Comparison of ENCODE assay signal across 12 cellular contexts in genomic region chr6:98657764-98658163, GRCh38.
A peak's percentile ranks its signal among the peaks of the same experiment; 100 is the strongest.
DNase-seq lines count a peak whose midpoint lies in the region; ATAC-seq and TF ChIP-seq lines count a peak whose summit lies in the region.
"Had no signal": no experiment of that assay in that cellular context is flagged by ENCODE, and none has a peak within 500 bp of the region (broad histone marks: within the 10 kb centered on the region; RNA-seq: fewer than 3 reads in every experiment).

No MANE protein-coding gene starts in this region.

- H3K36me3 Mint-ChIP-seq in naive thymus-derived CD8-positive, alpha-beta T cell = no peaks in the 10 kb centered on the region
- H3K36me3 Mint-ChIP-seq: activated naive CD4-positive, alpha-beta T cell treated with anti-CD3 and anti-CD28 coated beads, Interleukin-2, amount 50 U/mL, for 24 hours had no signal

- peaks cover 0 to 1% (median 0%) of the 10 kb centered on the region in 5 donors for H3K27me3 Mint-ChIP-seq in naive thymus-derived CD8-positive, alpha-beta T cell

- no peaks in the 10 kb centered on the region for H3K9me3 ChIP-seq in GM23248 (ENCODE audit: low read depth)
- H3K9me3 ChIP-seq: HAP-1, pancreas had no signal

- POLR2A ChIA-PET in naive thymus-derived CD8-positive, alpha-beta T cell (lab: Charles Lee) = no interaction called here

- in situ Hi-C loops in GM23248 (cut with MboI) = no loop called here
- in situ Hi-C loops in astrocyte of the cerebellum (cut with HindIII; ENCODE audit: low sequenced_read_pairs) = no loop called here

- no peaks in the 10 kb centered on the region for H3K27me3 ChIP-seq in GM23248 (replicated peaks; ENCODE audit: insufficient read depth)
- H3K27me3 ChIP-seq: pancreas had no signal

- H3K36me3 ChIP-seq in GM23248 (ENCODE audit: low read depth) = no peaks in the 10 kb centered on the region
- H3K36me3 ChIP-seq: HAP-1, pancreas had no signal

- no peak overlapping the region for H3K27ac ChIP-seq in GM23248
- H3K27ac ChIP-seq: pancreas had no signal

- H3K4me1 Mint-ChIP-seq in naive thymus-derived CD8-positive, alpha-beta T cell = no peaks in the 10 kb centered on the region
- H3K4me1 Mint-ChIP-seq: activated naive CD4-positive, alpha-beta T cell treated with anti-CD3 and anti-CD28 coated beads, Interleukin-2, amount 50 U/mL, for 24 hours had no signal

- no peaks in the 10 kb centered on the region for H3F3A ChIP-seq in GM23248 (ENCODE audit: insufficient read depth)

- H3K27ac Mint-ChIP-seq in naive thymus-derived CD8-positive, alpha-beta T cell = no peak overlapping the region
- H3K27ac Mint-ChIP-seq: activated naive CD4-positive, alpha-beta T cell treated with anti-CD3 and anti-CD28 coated beads, Interleukin-2, amount 50 U/mL, for 24 hours had no signal

- H3K4me3 ChIP-seq in GM23248 (no peak overlapping the region), NB4 (ENCODE audit: low read depth, low read length) (no peak overlapping the region), astrocyte of the cerebellum (ENCODE audit: low read depth, low read length) (no peak overlapping the region)
- H3K4me3 ChIP-seq: HAP-1, pancreas had no signal

- TF ChIP-seq POLR2A in NB4 (IDR thresholded peaks at IDR 0.05; ENCODE audit: extremely low read depth, insufficient read length) = no peak

- H3K79me2 ChIP-seq in GM23248 (ENCODE audit: insufficient read depth) = no peaks in the 10 kb centered on the region

- H2AFZ ChIP-seq in GM23248 = no peak overlapping the region

- TF ChIP-seq CTCF in NB4 (IDR thresholded peaks at IDR 0.05; ENCODE audit: low read depth, low read length) (no peak), astrocyte of the cerebellum (IDR thresholded peaks at IDR 0.05; ENCODE audit: low read depth, low read length, missing control alignments) (no peak)

- H3K4me2 ChIP-seq in GM23248 (ENCODE audit: unreplicated experiment) = no peak overlapping the region

- DNase-seq in GM23248 (peak; percentile 58), NB4 (ENCODE audit: low read depth) (peak; percentile 79), astrocyte of the cerebellum (ENCODE audit: low read depth) (peak; percentile 69), lung microvascular endothelial cell (ENCODE audit: low read depth in 2 of 2) (peak; percentile 42 to 56), cerebellum (ENCODE audit: low spot score) (no peak)
- DNase-seq in naive thymus-derived CD8-positive, alpha-beta T cell = no peak
- DNase-seq: head of caudate nucleus had no signal

- H3K4me1 ChIP-seq in GM23248 (ENCODE audit: insufficient read depth) = no peaks in the 10 kb centered on the region
- H3K4me1 ChIP-seq: pancreas had no signal

- 24 to 31% methylated on average over 5 of the region's 5 CpGs for whole genome bisulfite sequencing in GM23248 (ENCODE audit: low coverage in 1 of 2, low lambda C conversion rate in 2 of 2, missing lambda C conversion rate in 2 of 2), 2 experiments

- H3K9me2 ChIP-seq in GM23248 (ENCODE audit: insufficient read depth) = no peaks in the 10 kb centered on the region

- H3K9me3 Mint-ChIP-seq in naive thymus-derived CD8-positive, alpha-beta T cell = no peaks in the 10 kb centered on the region

- H3K4me3 Mint-ChIP-seq in naive thymus-derived CD8-positive, alpha-beta T cell = no peak overlapping the region
- H3K4me3 Mint-ChIP-seq: activated naive CD4-positive, alpha-beta T cell treated with anti-CD3 and anti-CD28 coated beads, Interleukin-2, amount 50 U/mL, for 24 hours had no signal

- no peak overlapping the region for H3K9ac ChIP-seq in GM23248

- H4K20me1 ChIP-seq in GM23248 (ENCODE audit: insufficient read depth) = no peaks in the 10 kb centered on the region

- ATAC-seq in GM19035 (IDR thresholded peaks at IDR 0.05; ENCODE audit: unreplicated experiment) (no peak), HG02981 (IDR thresholded peaks at IDR 0.05; ENCODE audit: unreplicated experiment) (no peak)
- no peak for ATAC-seq in naive thymus-derived CD8-positive, alpha-beta T cell

Comparison
In these comparisons a context has a peak if more than half of its experiments do, and no peak if none do; other contexts are left out.
1. DNase-seq: peak in GM23248 (single experiment), NB4 (single experiment), astrocyte of the cerebellum (single experiment) and lung microvascular endothelial cell (2 of 2); none in naive thymus-derived CD8-positive, alpha-beta T cell (0 of 10) and cerebellum (single experiment).